ENCODE assay signal across 1 cellular context in the genomic region with DNA sequence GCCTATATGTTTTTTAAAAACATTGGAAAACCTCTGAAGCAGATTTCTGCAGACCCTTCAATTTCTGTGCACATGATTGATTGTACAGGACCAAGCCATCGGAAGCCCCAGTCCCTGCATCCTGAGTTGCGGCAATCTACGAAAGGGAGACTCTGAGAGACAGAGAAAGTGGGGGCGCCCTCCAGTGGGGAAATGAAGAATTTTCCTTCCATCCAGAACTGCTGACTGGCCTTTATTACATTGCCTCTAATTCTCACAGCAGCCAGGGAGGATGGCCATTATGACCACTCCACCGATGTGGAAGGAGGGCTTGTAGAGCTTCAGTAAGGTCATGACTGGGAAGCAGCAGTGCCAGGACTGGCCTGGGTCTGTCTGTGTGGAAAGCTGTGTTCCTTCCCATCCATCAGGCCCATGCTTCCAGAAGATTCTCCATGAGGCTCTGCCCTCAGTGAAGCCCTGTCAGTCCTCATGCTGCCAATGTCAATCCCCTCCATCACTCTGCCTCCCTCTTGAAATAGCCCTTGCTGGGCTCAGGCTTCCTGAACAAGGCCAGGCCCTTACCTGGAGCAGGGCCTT.
TF ChIP-seq lines count a peak whose summit lies in the region.

No MANE protein-coding gene starts in this region.

TF ChIP-seq in endothelial cell of umbilical vein, 7 proteins besides CTCF, POLR2A, EP300 and RAD21:
- TF ChIP-seq MYC (IDR thresholded peaks at IDR 0.05; ENCODE audit: low read depth, low read length) (no peak), FOS (IDR thresholded peaks at IDR 0.05; ENCODE audit: borderline replicate concordance, insufficient read depth, low read length) (no peak), MAX (IDR thresholded peaks at IDR 0.05; ENCODE audit: insufficient read depth, insufficient read length) (no peak)
